Comparison of ENCODE assay signal across 11 cellular contexts in the genomic region with DNA sequence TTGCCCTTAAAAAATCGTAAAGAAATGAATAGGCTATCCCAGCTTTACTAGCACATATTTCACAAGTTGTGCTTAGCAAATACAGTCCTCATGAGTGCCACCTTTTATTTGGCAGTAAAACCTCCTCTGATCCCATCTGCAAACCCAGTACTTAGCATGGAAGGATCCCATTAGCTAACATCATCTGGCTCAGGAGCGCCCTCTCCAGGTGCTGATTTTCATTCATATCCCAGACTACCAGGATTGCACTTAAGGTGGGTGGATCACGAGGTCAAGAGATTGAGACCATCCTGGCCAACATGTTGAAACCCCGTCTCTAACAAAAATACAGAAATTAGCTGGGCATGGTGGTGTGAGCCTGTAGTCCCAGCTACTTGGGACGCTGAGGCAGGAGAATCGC.
A peak's percentile ranks its signal among the peaks of the same experiment; 100 is the strongest.
DNase-seq lines count a peak whose midpoint lies in the region; ATAC-seq, FAIRE-seq and TF ChIP-seq lines count a peak whose summit lies in the region.
"Had no signal": no experiment of that assay in that cellular context is flagged by ENCODE, and none has a peak within 500 bp of the region (broad histone marks: within the 10 kb centered on the region; RNA-seq: fewer than 3 reads in every experiment).

No MANE protein-coding gene starts in this region.

- TF ChIP-seq CTCF in GM12864 (IDR thresholded peaks at IDR 0.05; ENCODE audit: low read depth, low read length, missing control alignments) (peak; percentile 32), fibroblast of mammary gland (conservative IDR thresholded peaks at IDR 0.05; ENCODE audit: control insufficient read depth, insufficient read depth, low read depth, low read length) (peak; percentile 26)

- H3K4me3 ChIP-seq in GM12864 (ENCODE audit: low read depth, low read length) = no peak overlapping the region
- no peak overlapping the region for H3K4me3 ChIP-seq in fibroblast of mammary gland (ENCODE audit: control insufficient read depth, low read depth, low read length)
- H3K4me3 ChIP-seq: smooth muscle cell had no signal

- peaks cover 7 to 27% of the 10 kb centered on the region in 2 donors for H3K27me3 Mint-ChIP-seq in natural killer cell treated with Interleukin-12 subunit alpha and Interleukin-12 subunit beta and Interleukin-15 and Interleukin-18, amount 100 ng/mL, for 72 hours

- H3K4me1 Mint-ChIP-seq in natural killer cell treated with Interleukin-12 subunit alpha and Interleukin-12 subunit beta and Interleukin-15 and Interleukin-18, amount 100 ng/mL, for 72 hours (ENCODE audit: low read depth in 2 of 2) = no peaks in the 10 kb centered on the region
- H3K4me1 Mint-ChIP-seq: naive thymus-derived CD4-positive, alpha-beta T cell had no signal

- no peak for ATAC-seq in GM19455 (IDR thresholded peaks at IDR 0.05; ENCODE audit: unreplicated experiment)
- no peak for ATAC-seq in natural killer cell treated with Interleukin-12 subunit alpha and Interleukin-12 subunit beta and Interleukin-15 and Interleukin-18, amount 100 ng/mL, for 72 hours
- ATAC-seq: naive thymus-derived CD4-positive, alpha-beta T cell had no signal

- H3K4me3 Mint-ChIP-seq in natural killer cell treated with Interleukin-12 subunit alpha and Interleukin-12 subunit beta and Interleukin-15 and Interleukin-18, amount 100 ng/mL, for 72 hours = no peak overlapping the region
- H3K4me3 Mint-ChIP-seq: naive thymus-derived CD4-positive, alpha-beta T cell had no signal

- DNase-seq in COLO668 (lab: John Stamatoyannopoulos, UW; ENCODE audit: unreplicated experiment) = peak; percentile 7
- DNase-seq in GM12864 (ENCODE audit: low read depth) = no peak
- DNase-seq in NCI-H69 (lab: John Stamatoyannopoulos, UW) = peak; percentile 53
- DNase-seq in fibroblast of mammary gland (ENCODE audit: low read depth) = peak; percentile 5
- DNase-seq in GM19239 (ENCODE audit: insufficient read length, low spot score) = no peak
- no peak for DNase-seq in natural killer cell treated with Interleukin-12 subunit alpha and Interleukin-12 subunit beta and Interleukin-15 and Interleukin-18, amount 100 ng/mL, for 72 hours (ENCODE audit: low spot score)
- DNase-seq: kidney; naive thymus-derived CD4-positive, alpha-beta T cell; NCI-H187 had no signal

- H3K9me3 Mint-ChIP-seq in natural killer cell treated with Interleukin-12 subunit alpha and Interleukin-12 subunit beta and Interleukin-15 and Interleukin-18, amount 100 ng/mL, for 72 hours = no peaks in the 10 kb centered on the region
- H3K9me3 Mint-ChIP-seq: naive thymus-derived CD4-positive, alpha-beta T cell had no signal

- FAIRE-seq in GM19239 (lab: Jason Lieb, UNC) = no peak
- FAIRE-seq: kidney had no signal

- no peak overlapping the region for H3K27ac Mint-ChIP-seq in natural killer cell treated with Interleukin-12 subunit alpha and Interleukin-12 subunit beta and Interleukin-15 and Interleukin-18, amount 100 ng/mL, for 72 hours
- H3K27ac Mint-ChIP-seq: naive thymus-derived CD4-positive, alpha-beta T cell had no signal

- no peaks in the 10 kb centered on the region for H3K36me3 Mint-ChIP-seq in natural killer cell treated with Interleukin-12 subunit alpha and Interleukin-12 subunit beta and Interleukin-15 and Interleukin-18, amount 100 ng/mL, for 72 hours
- H3K36me3 Mint-ChIP-seq: naive thymus-derived CD4-positive, alpha-beta T cell had no signal

Comparison
In these comparisons a context has a peak if more than half of its experiments do, and no peak if none do; other contexts are left out.
1. DNase-seq: peak in COLO668 (single experiment), NCI-H69 (single experiment) and fibroblast of mammary gland (single experiment); none in GM12864 (single experiment), GM19239 (single experiment) and natural killer cell treated with Interleukin-12 subunit alpha and Interleukin-12 subunit beta and Interleukin-15 and Interleukin-18, amount 100 ng/mL, for 72 hours (single experiment).